23 cellular contexts compared by ENCODE assay signal in genomic region chr7:10677211-10677610, GRCh38.
A peak's percentile ranks its signal among the peaks of the same experiment; 100 is the strongest.
DNase-seq lines count a peak whose midpoint lies in the region; ATAC-seq, FAIRE-seq and TF ChIP-seq lines count a peak whose summit lies in the region.
"Had no signal": no experiment of that assay in that cellular context is flagged by ENCODE, and none has a peak within 500 bp of the region (broad histone marks: within the 10 kb centered on the region; RNA-seq: fewer than 3 reads in every experiment).

No MANE protein-coding gene starts in this region.

- DNase-seq in Ammon's horn (ENCODE audit: low spot score) (peak; percentile 28), DMS 273 (lab: John Stamatoyannopoulos, UW; ENCODE audit: unreplicated experiment) (peak; percentile 94), NCI-H2171 treated with DMSO at 0.1 percent for 48 hours (lab: John Stamatoyannopoulos, UW) (peak; percentile 82), cerebellar cortex (ENCODE audit: low spot score) (peak; percentile 98), RPMI8226 (no peak), H54 (ENCODE audit: insufficient read length, low spot score) (no peak)
- DNase-seq: AML-193; Caco-2; CD8-positive, alpha-beta T cell; DMS79 treated with DMSO at 0.1 percent for 48 hours; H7; Karpas-422; NCI-H1105; NCI-H1436 treated with DMSO at 0.1 percent for 48 hours; NCI-H2029 treated with DMSO at 0.1 percent for 48 hours; NCI-H526 treated with DMSO at 0.1 percent for 48 hours; PC-9; Right ventricle myocardium superior; T1000 had no signal

- TF ChIP-seq POLR2A in H54 (IDR thresholded peaks at IDR 0.05; ENCODE audit: low read depth, low read length), result no peak

- ATAC-seq in HG03045 (IDR thresholded peaks at IDR 0.05; ENCODE audit: unreplicated experiment), result no peak
- ATAC-seq: A549; CD8-positive, alpha-beta T cell; HepG2 had no signal

- no peak for FAIRE-seq in H54 (lab: Jason Lieb, UNC)
- FAIRE-seq: GM12892, HepG2 had no signal

Comparison
In these comparisons a context has a peak if more than half of its experiments do, and no peak if none do; other contexts are left out.
1. DNase-seq: peak in Ammon's horn (single experiment), DMS 273 (single experiment), NCI-H2171 treated with DMSO at 0.1 percent for 48 hours (single experiment) and cerebellar cortex (single experiment); none in RPMI8226 (single experiment) and H54 (single experiment).